In the genomic region with DNA sequence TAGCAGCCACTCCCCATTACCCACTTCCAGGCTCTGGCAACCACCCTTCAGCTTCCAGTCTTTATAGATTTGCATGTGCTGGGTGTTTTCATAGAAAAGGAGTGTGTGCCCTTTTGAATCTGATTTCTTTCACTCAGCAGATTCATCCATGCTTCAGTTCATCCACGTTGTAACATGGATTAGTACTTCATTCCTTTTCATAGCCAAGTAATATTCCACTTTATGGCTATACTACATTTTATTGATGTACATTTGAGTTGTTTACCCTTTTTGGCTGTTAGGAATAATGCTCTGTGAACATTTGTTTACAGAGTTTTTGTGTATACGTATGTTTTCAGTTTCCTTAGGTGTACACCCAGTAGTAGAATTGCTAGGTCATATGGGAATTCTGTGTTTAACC, we compare ENCODE assay signal across 7 cellular contexts.
"Had no signal": no experiment of that assay in that cellular context is flagged by ENCODE, and none has a peak within 500 bp of the region (broad histone marks: within the 10 kb centered on the region; RNA-seq: fewer than 3 reads in every experiment).

No MANE protein-coding gene starts in this region.

- DNase-seq: GDM1, GF-D8 had no signal

- H3K4me3 ChIP-seq: GM12878 had no signal

- ATAC-seq: GM12878 had no signal

- FAIRE-seq: G401.6, GM12878, GM12891, GM18507, GM19239 had no signal
